In the genomic region with DNA sequence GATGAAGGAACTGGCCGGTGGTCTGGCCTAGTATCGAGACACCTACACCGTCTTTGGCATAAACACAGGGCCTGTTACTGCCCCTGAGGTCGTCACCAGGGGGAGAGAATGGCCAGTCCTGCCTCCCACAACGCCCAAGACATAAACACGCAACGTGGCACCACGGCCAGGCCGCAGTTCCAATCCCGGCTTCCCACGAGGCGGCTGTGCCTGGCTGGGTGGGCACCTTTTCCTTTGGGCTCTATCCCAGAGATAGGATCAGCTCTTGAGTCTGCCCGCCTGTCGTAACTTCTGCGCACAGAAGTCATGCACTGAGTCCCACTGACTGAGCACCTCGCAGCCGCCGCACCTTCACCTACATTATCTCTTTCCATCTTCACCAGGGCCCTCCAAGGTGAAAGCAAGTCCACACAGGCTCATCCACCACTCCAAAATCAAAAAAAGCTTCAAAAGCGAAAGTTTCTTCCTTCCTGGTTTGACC, we compare ENCODE assay signal across 1 cellular context.
TF ChIP-seq lines count a peak whose summit lies in the region.

No MANE protein-coding gene starts in this region.

TF ChIP-seq in H1, 55 proteins besides CTCF, POLR2A, EP300 and RAD21 (continued from another document):
- no peak for TF ChIP-seq HDAC6 (IDR thresholded peaks at IDR 0.05; ENCODE audit: low read depth, low read length)
- no peak for TF ChIP-seq KDM5A (IDR thresholded peaks at IDR 0.05; ENCODE audit: low read length)
- TF ChIP-seq HDAC2 (IDR thresholded peaks at IDR 0.05; ENCODE audit: borderline replicate concordance in 1 of 2, low read depth in 2 of 2, low read length in 2 of 2), result no peak
- no peak for TF ChIP-seq TEAD4 (IDR thresholded peaks at IDR 0.05; ENCODE audit: low read depth, low read length)
- TF ChIP-seq BRCA1 (IDR thresholded peaks at IDR 0.05; ENCODE audit: low read depth, low read length), result no peak
